In genomic region chr12:26281320-26281719, GRCh38 we compare ENCODE assay signal across 28 cellular contexts.
DNase-seq lines count a peak whose midpoint lies in the region; ATAC-seq and TF ChIP-seq lines count a peak whose summit lies in the region.
"Had no signal": no experiment of that assay in that cellular context is flagged by ENCODE, and none has a peak within 500 bp of the region (broad histone marks: within the 10 kb centered on the region; RNA-seq: fewer than 3 reads in every experiment).

No MANE protein-coding gene starts in this region.

- H3K4me1 ChIP-seq in SK-N-SH (ENCODE audit: control insufficient read depth in 1 of 2, insufficient read depth in 2 of 2, low read depth in 1 of 2, low read length in 1 of 2) (peaks cover 0 to 3% of the 10 kb centered on the region in 2 experiments; a peak in 1 of 4 replicates), body of pancreas (peaks cover 14% of the 10 kb centered on the region), heart left ventricle (peaks cover 0 to 17% (median 5%) of the 10 kb centered on the region in 12 donors), ascending aorta (no peaks in the 10 kb centered on the region)

- intact Hi-C loops in body of pancreas (cut with DNase I) (no loop called here), heart left ventricle (cut with DNase I) (no loop called here), sciatic nerve (cut with DNase I) (no loop called here), ascending aorta (cut with DNase I) (no loop called here)

- H3K9ac ChIP-seq in SK-N-SH: no peak overlapping the region

- H3K4me3 ChIP-seq in SK-N-SH (ENCODE audit: low read depth in 2 of 2, low read length in 1 of 2) (no peak overlapping the region), body of pancreas (no peak overlapping the region), heart left ventricle (no peak overlapping the region), ascending aorta (no peak overlapping the region)
- H3K4me3 ChIP-seq: suprapubic skin had no signal

- DNase-seq in SK-N-SH (no peak), body of pancreas (peak in 3 of 4 donors; percentile 18 to 28 (median 24)), heart left ventricle (peak in 1 of 5 donors; percentile 52), sciatic nerve (ENCODE audit: low spot score) (no peak), ascending aorta (ENCODE audit: low spot score in 2 of 2) (no peak), GM10248 (ENCODE audit: extremely low spot score) (no peak)
- DNase-seq: activated CD4-positive, alpha-beta memory T cell treated with anti-CD3 and anti-CD28 coated beads, Interleukin-2, amount 10 ng/mL, durations not matched to agents 7 days and 5 days; activated effector memory CD4-positive, alpha-beta T cell treated with Interleukin-2 at 50 U/mL for 16 hours; activated naive CD8-positive, alpha-beta T cell treated with anti-CD3 and anti-CD28 coated beads, Interleukin-2, amount 10 ng/mL, durations not matched to agents 7 days and 5 days; brain microvascular endothelial cell; CD8-positive, alpha-beta memory T cell; cortex of kidney; DMS153; mesendoderm; NCI-H2081 treated with DMSO at 0.1 percent for 48 hours; NCI-H82; PC-3; SIG-M5; stimulated activated CD4-positive, alpha-beta T cell treated with anti-CD3 and anti-CD28 coated beads, Interleukin-2, amount 100 ng/mL, for 48 hours had no signal

- 96% methylated on average over 4 of the region's 4 CpGs for whole genome bisulfite sequencing in SK-N-SH (ENCODE audit: low lambda C conversion rate)
- 59 to 82% methylated on average over 4 of the region's 4 CpGs for WGBS in body of pancreas, 2 donors
- 46 to 66% (median 54%) methylated on average over 4 of the region's 4 CpGs for WGBS in heart left ventricle, 4 donors

- H3K36me3 ChIP-seq in SK-N-SH (replicated peaks in 1 of 2; ENCODE audit: control insufficient read depth in 1 of 2, insufficient read depth in 2 of 2, low read length in 1 of 2) (no peaks in the 10 kb centered on the region), body of pancreas (replicated peaks in 1 of 2; ENCODE audit: insufficient read depth in 1 of 2, low read depth in 2 of 2) (no peaks in the 10 kb centered on the region), heart left ventricle (no peaks in the 10 kb centered on the region), ascending aorta (no peaks in the 10 kb centered on the region)
- H3K36me3 ChIP-seq: brain microvascular endothelial cell, neutrophil, suprapubic skin had no signal

- no peaks in the 10 kb centered on the region for H3K9me3 ChIP-seq in SK-N-SH
- H3K9me3 ChIP-seq in body of pancreas: no peaks in the 10 kb centered on the region
- peaks cover 0 to 9% (median 0%) of the 10 kb centered on the region in 12 donors for H3K9me3 ChIP-seq in heart left ventricle
- no peaks in the 10 kb centered on the region for H3K9me3 ChIP-seq in ascending aorta
- H3K9me3 ChIP-seq: neutrophil, suprapubic skin had no signal

- TF ChIP-seq POLR2A in body of pancreas (IDR thresholded peaks at IDR 0.05) (no peak), heart left ventricle (IDR thresholded peaks at IDR 0.05) (no peak)

- CTCF ChIA-PET in SK-N-SH (lab: Yijun Ruan, JAX): no interaction called here
- CTCF ChIA-PET in GM10248 (lab: Yijun Ruan, JAX): interaction anchor here (1.4 to 2.0 kb wide), 3 partner anchors 8 to 18 kb away, joined by 4 to 6 read pairs (median 5); no protein-coding TSS in a partner anchor

- no peaks in the 10 kb centered on the region for H3K79me2 ChIP-seq in SK-N-SH (ENCODE audit: insufficient read depth)

- TF ChIP-seq RAD21 in SK-N-SH (IDR thresholded peaks at IDR 0.05; ENCODE audit: low read length): no peak

- H3K27ac ChIP-seq in SK-N-SH (ENCODE audit: low read depth in 2 of 2, low read length in 1 of 2): no peak overlapping the region
- H3K27ac ChIP-seq in body of pancreas: no peak overlapping the region
- no peak overlapping the region for H3K27ac ChIP-seq in heart left ventricle
- H3K27ac ChIP-seq in ascending aorta: no peak overlapping the region
- H3K27ac ChIP-seq: 22Rv1, brain microvascular endothelial cell, neutrophil, suprapubic skin had no signal

- ATAC-seq in SK-N-SH treated with all-trans-retinoic acid at 6 μM for 48 hours: no peak
- peak; percentile 27 for ATAC-seq in body of pancreas
- ATAC-seq in heart left ventricle: peak in 3 of 4 donors; percentile 68 to 85 (median 83)
- ATAC-seq in sciatic nerve: peak; percentile 36
- no peak for ATAC-seq in HG03342 (IDR thresholded peaks at IDR 0.05; ENCODE audit: unreplicated experiment)
- ATAC-seq: activated CD4-positive, CD25-positive, alpha-beta regulatory T cell treated with anti-CD3 and anti-CD28 coated beads, Interleukin-2, amount 50 U/mL, for 24 hours; esophagus mucosa; HCT116; PC-3; stimulated activated memory B cell treated with anti-CD40 and anti-IgM and Interleukin-4, amounts not matched to agents 10 μg/mL and 1 μg/mL and 100 μg/mL, for 72 hours had no signal

- POLR2A ChIA-PET in SK-N-SH (lab: Yijun Ruan, JAX) (no interaction called here), GM10248 (lab: Yijun Ruan, JAX) (no interaction called here)

- no peaks in the 10 kb centered on the region for H3F3A ChIP-seq in SK-N-SH (replicated peaks; ENCODE audit: insufficient read depth)

- H3K27me3 ChIP-seq in SK-N-SH (ENCODE audit: insufficient read depth): no peaks in the 10 kb centered on the region
- H3K27me3 ChIP-seq in body of pancreas: no peaks in the 10 kb centered on the region
- no peaks in the 10 kb centered on the region for H3K27me3 ChIP-seq in heart left ventricle
- H3K27me3 ChIP-seq in ascending aorta: no peaks in the 10 kb centered on the region
- H3K27me3 ChIP-seq: brain microvascular endothelial cell, neutrophil, suprapubic skin had no signal

- H4K20me1 ChIP-seq in SK-N-SH (ENCODE audit: insufficient read depth): no peaks in the 10 kb centered on the region

- TF ChIP-seq CTCF in SK-N-SH (IDR thresholded peaks at IDR 0.05): no peak
- TF ChIP-seq CTCF in body of pancreas (IDR thresholded peaks at IDR 0.05): no peak
- TF ChIP-seq CTCF in heart left ventricle (IDR thresholded peaks at IDR 0.05): no peak
- no peak for TF ChIP-seq CTCF in ascending aorta (IDR thresholded peaks at IDR 0.05)
- no peak for TF ChIP-seq CTCF in GM10248 (IDR thresholded peaks at IDR 0.05; ENCODE audit: control extremely low read depth, extremely low read depth, low read depth, missing control alignments)

- H3K9me2 ChIP-seq in SK-N-SH: no peaks in the 10 kb centered on the region

- H2AFZ ChIP-seq in SK-N-SH (ENCODE audit: low read depth): no peak overlapping the region

- TF ChIP-seq EP300 in SK-N-SH (IDR thresholded peaks at IDR 0.05; ENCODE audit: borderline replicate concordance in 1 of 2, low read depth in 1 of 2, low read length in 1 of 2): no peak

- no peak overlapping the region for H3K4me2 ChIP-seq in SK-N-SH

TF ChIP-seq in SK-N-SH, 30 proteins besides CTCF, POLR2A, EP300 and RAD21 (continues in another document):
- TF ChIP-seq FOSL2 (IDR thresholded peaks at IDR 0.05; ENCODE audit: borderline replicate concordance, low read depth): no peak
- TF ChIP-seq REST (IDR thresholded peaks at IDR 0.05; ENCODE audit: low read depth, low read length): peak; percentile 49; the same call in 1 of the 2 replicates

TF ChIP-seq in SK-N-SH treated with all-trans-retinoic acid at 6 μM for 48 hours, 23 proteins besides CTCF, POLR2A, EP300 and RAD21:
- TF ChIP-seq ZC3H10 (CRISPR knock-in tag; IDR thresholded peaks at IDR 0.05): no peak
- no peak for TF ChIP-seq RARB (CRISPR knock-in tag; IDR thresholded peaks at IDR 0.05)
- TF ChIP-seq OSR1 (CRISPR knock-in tag; IDR thresholded peaks at IDR 0.05): no peak
- no peak for TF ChIP-seq PPARA (CRISPR knock-in tag; IDR thresholded peaks at IDR 0.05; ENCODE audit: borderline replicate concordance)
- TF ChIP-seq ZNF70 (CRISPR knock-in tag; IDR thresholded peaks at IDR 0.05): no peak
- TF ChIP-seq, protein P1, sequence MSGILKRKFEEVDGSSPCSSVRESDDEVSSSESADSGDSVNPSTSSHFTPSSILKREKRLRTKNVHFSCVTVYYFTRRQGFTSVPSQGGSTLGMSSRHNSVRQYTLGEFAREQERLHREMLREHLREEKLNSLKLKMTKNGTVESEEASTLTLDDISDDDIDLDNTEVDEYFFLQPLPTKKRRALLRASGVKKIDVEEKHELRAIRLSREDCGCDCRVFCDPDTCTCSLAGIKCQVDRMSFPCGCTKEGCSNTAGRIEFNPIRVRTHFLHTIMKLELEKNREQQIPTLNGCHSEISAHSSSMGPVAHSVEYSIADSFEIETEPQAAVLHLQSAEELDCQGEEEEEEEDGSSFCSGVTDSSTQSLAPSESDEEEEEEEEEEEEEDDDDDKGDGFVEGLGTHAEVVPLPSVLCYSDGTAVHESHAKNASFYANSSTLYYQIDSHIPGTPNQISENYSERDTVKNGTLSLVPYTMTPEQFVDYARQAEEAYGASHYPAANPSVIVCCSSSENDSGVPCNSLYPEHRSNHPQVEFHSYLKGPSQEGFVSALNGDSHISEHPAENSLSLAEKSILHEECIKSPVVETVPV (CRISPR knock-in tag; IDR thresholded peaks at IDR 0.05): no peak
- TF ChIP-seq ZNF8 (CRISPR knock-in tag; IDR thresholded peaks at IDR 0.05): no peak
- TF ChIP-seq ARNTL (CRISPR knock-in tag; IDR thresholded peaks at IDR 0.05; ENCODE audit: borderline replicate concordance, low read depth): no peak
- TF ChIP-seq SNAI2 (CRISPR knock-in tag; IDR thresholded peaks at IDR 0.05): no peak
- no peak for TF ChIP-seq ZFP3 (CRISPR knock-in tag; IDR thresholded peaks at IDR 0.05)

Comparison
In these comparisons a context has a peak if more than half of its experiments do, and no peak if none do; other contexts are left out.
1. DNase-seq: peak in body of pancreas (3 of 4); none in SK-N-SH (single experiment), sciatic nerve (single experiment), ascending aorta (0 of 2) and GM10248 (single experiment).
2. ATAC-seq: peak in body of pancreas (single experiment), heart left ventricle (3 of 4) and sciatic nerve (single experiment); none in SK-N-SH treated with all-trans-retinoic acid at 6 μM for 48 hours (single experiment) and HG03342 (single experiment).